Comparison of ENCODE assay signal across 18 cellular contexts in genomic region chr7:158527495-158527894, GRCh38.
"Had no signal": no experiment of that assay in that cellular context is flagged by ENCODE, and none has a peak within 500 bp of the region (broad histone marks: within the 10 kb centered on the region; RNA-seq: fewer than 3 reads in every experiment).

No MANE protein-coding gene starts in this region.

- DNase-seq: colonic mucosa; dermis blood vessel endothelial cell; foreskin melanocyte; heart right ventricle; hypothalamus; mammary epithelial cell; naive thymus-derived CD4-positive, alpha-beta T cell; nephron progenitor cell; nucleus accumbens; ovary; small intestine; stimulated activated CD4-positive, alpha-beta T cell treated with anti-CD3 and anti-CD28 coated beads, Interleukin-12 subunit alpha, Interleukin-12 subunit beta, amount 100 ng/mL, for 4 hours; stimulated activated naive CD4-positive, alpha-beta T cell; stomach had no signal

- H3K4me3 ChIP-seq: colonic mucosa, heart right ventricle, ovary, right atrium auricular region, stomach had no signal

- H3K36me3 ChIP-seq: colonic mucosa, heart right ventricle, ovary, right atrium auricular region, stomach had no signal

- H3K4me1 ChIP-seq: colonic mucosa, heart right ventricle, right atrium auricular region had no signal

- H3K27ac ChIP-seq: colonic mucosa, heart right ventricle, ovary, right atrium auricular region, stomach had no signal

- H3K9me3 ChIP-seq: colonic mucosa, ovary, right atrium auricular region, stomach had no signal

- FAIRE-seq: islet of Langerhans, small intestine, urothelium cell line had no signal

- ATAC-seq: left lobe of liver; naive thymus-derived CD4-positive, alpha-beta T cell had no signal
